Comparison of ENCODE assay signal across 8 cellular contexts in genomic region chr17:78883533-78884131, GRCh38. TPM values are rescaled to one million over a fixed set of nuclear protein-coding genes. Genes with fewer than 3 reads are reported as not detected.
DNase-seq lines count a peak whose midpoint lies in the region; ATAC-seq, FAIRE-seq and TF ChIP-seq lines count a peak whose summit lies in the region.

No MANE protein-coding gene starts in this region.

- DNase-seq in AG09319 (ENCODE audit: extremely low read depth, low read depth) (peak; percentile 88), HuH-7.5 (ENCODE audit: low spot score) (peak; percentile 42), SW480 (ENCODE audit: low spot score) (peak; percentile 97), fibroblast of peridontal ligament (ENCODE audit: extremely low read depth) (peak; percentile 97), myocyte (ENCODE audit: low read depth) (peak; percentile 96), urothelium cell line (ENCODE audit: low spot score) (peak; percentile 97)

- no peak for TF ChIP-seq CTCF in AG09319 (IDR thresholded peaks at IDR 0.05; ENCODE audit: low read depth, low read length)

- FAIRE-seq in urothelium cell line (lab: Jason Lieb, UNC), result peak; percentile 97

- ATAC-seq in GM19455 (IDR thresholded peaks at IDR 0.05; ENCODE audit: unreplicated experiment) (no peak), HG03025 (IDR thresholded peaks at IDR 0.05; ENCODE audit: low FRiP score, unreplicated experiment) (no peak)

RNA-seq across cellular contexts. Expression of gene CEP295NL, which starts 19.4 kb away (rescaled TPM):
- total RNA-seq in myocyte, result 0.10 and 1.7 TPM in 2 replicates
- 1.3 TPM for polyA plus RNA-seq in myocyte (2012)

RNA-seq across cellular contexts. Expression of gene TIMP2, which starts 41.6 kb away (rescaled TPM):
- total RNA-seq in myocyte, result 197 and 208 TPM in 2 replicates
- polyA plus RNA-seq in myocyte (2012), result 598 TPM

RNA-seq across cellular contexts. Expression of gene USP36, which starts 43.0 kb away (rescaled TPM):
- 24.5 and 29.7 TPM in 2 replicates for total RNA-seq in myocyte
- 38.0 TPM for polyA plus RNA-seq in myocyte (2012)

Comparison
In these comparisons a context has a peak if more than half of its experiments do, and no peak if none do; other contexts are left out.
1. DNase-seq: peak in every context shown above with its lines; median percentile 97 in SW480; 97 in fibroblast of peridontal ligament; 97 in urothelium cell line; 96 in myocyte; 88 in AG09319; 42 in HuH-7.5.